In the genomic region with DNA sequence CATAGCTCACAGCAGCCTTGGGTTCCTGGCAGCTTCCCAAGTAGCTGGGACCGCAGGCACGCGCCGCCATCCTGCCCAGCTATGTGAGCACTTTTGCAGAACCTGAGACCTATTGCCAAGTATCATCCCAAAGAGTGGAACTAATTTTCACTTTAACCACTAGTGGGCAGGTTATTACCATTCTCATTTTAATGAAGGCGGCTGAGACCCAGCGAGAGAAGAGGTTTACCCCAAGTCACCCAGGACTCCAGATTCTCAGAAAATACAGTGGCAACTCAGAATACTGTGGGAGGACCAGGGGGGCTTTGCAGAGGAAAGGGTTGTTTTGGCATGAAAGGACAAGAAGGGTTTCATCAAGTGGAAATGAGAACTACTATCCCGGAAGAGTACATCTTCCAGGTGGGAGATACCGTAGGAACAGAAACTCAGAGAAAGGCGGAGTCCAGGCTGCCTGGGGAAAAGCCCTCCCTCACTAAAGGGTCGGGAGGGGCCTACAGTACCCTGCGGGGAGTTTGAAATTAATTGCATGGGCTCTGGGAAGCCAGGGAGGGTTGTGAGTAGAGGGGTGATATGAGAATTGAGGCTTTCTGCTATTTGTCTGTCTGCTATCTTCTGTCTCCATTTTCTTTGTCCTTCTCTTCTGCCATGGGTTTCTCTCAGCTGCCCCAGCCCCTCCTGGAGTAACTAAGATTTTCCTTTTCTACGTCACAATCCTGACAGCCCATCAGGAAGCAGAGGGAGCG, we compare ENCODE assay signal across 1 cellular context.
TF ChIP-seq lines count a peak whose summit lies in the region.

No MANE protein-coding gene starts in this region.

TF ChIP-seq in HEK293, 187 proteins besides CTCF, POLR2A, EP300 and RAD21 (continued from another document and continues in another):
- TF ChIP-seq ZNF791 (tag by site-specific recombination; IDR thresholded peaks at IDR 0.05) (no peak), WT1 (tag by site-specific recombination; IDR thresholded peaks at IDR 0.05) (0 out of 2 replicates have a peak, but pooled peaks have one; percentile 13), ZNF223 (tag by site-specific recombination; IDR thresholded peaks at IDR 0.05) (no peak), SP3 (tag by site-specific recombination; IDR thresholded peaks at IDR 0.05) (0 out of 2 replicates have a peak, but pooled peaks have one; percentile 31), REPIN1 (tag by site-specific recombination; IDR thresholded peaks at IDR 0.05; ENCODE audit: low read depth) (no peak), ZNF335 (tag by site-specific recombination; conservative IDR thresholded peaks at IDR 0.05) (peak; percentile 75), PRDM1 (tag by site-specific recombination; IDR thresholded peaks at IDR 0.05) (peak; percentile 27; the same call in 1 of the 2 replicates), ZNF501 (tag by site-specific recombination; IDR thresholded peaks at IDR 0.05) (peak; percentile 29; the same call in 1 of the 2 replicates), ZSCAN16 (tag by site-specific recombination; IDR thresholded peaks at IDR 0.05) (no peak), OSR2 (tag by site-specific recombination; IDR thresholded peaks at IDR 0.05) (peak; percentile 95), ZBTB21 (tag by site-specific recombination; IDR thresholded peaks at IDR 0.05) (0 out of 2 replicates have a peak, but pooled peaks have one; percentile 12), ZNF133 (tag by site-specific recombination; IDR thresholded peaks at IDR 0.05) (no peak), ZNF248 (tag by site-specific recombination; IDR thresholded peaks at IDR 0.05) (no peak), ZNF221 (tag by site-specific recombination; IDR thresholded peaks at IDR 0.05; ENCODE audit: borderline replicate concordance) (no peak), ZNF701 (tag by site-specific recombination; IDR thresholded peaks at IDR 0.05) (no peak), ZNF677 (tag by site-specific recombination; IDR thresholded peaks at IDR 0.05) (no peak), SP2 (tag by site-specific recombination; IDR thresholded peaks at IDR 0.05) (peak; percentile 39), ZNF837 (tag by site-specific recombination; IDR thresholded peaks at IDR 0.05) (no peak), ZIC2 (tag by site-specific recombination; IDR thresholded peaks at IDR 0.05) (no peak), ZNF324 (tag by site-specific recombination; IDR thresholded peaks at IDR 0.05) (peak; percentile 49; the same call in 1 of the 2 replicates), ZNF561 (tag by site-specific recombination; IDR thresholded peaks at IDR 0.05; ENCODE audit: borderline replicate concordance) (no peak), ZNF596 (tag by site-specific recombination; IDR thresholded peaks at IDR 0.05) (no peak), ZNF138 (tag by site-specific recombination; IDR thresholded peaks at IDR 0.05; ENCODE audit: borderline replicate concordance) (no peak), ZFHX2 (tag by site-specific recombination; conservative IDR thresholded peaks at IDR 0.05) (peak; percentile 51), SP7 (tag by site-specific recombination; IDR thresholded peaks at IDR 0.05) (peak; percentile 76), ZBTB17 (tag by site-specific recombination; IDR thresholded peaks at IDR 0.05) (peak; percentile 94), ZFP37 (tag by site-specific recombination; IDR thresholded peaks at IDR 0.05) (0 out of 2 replicates have a peak, but pooled peaks have one; percentile 52)
- TF ChIP-seq, protein P1, sequence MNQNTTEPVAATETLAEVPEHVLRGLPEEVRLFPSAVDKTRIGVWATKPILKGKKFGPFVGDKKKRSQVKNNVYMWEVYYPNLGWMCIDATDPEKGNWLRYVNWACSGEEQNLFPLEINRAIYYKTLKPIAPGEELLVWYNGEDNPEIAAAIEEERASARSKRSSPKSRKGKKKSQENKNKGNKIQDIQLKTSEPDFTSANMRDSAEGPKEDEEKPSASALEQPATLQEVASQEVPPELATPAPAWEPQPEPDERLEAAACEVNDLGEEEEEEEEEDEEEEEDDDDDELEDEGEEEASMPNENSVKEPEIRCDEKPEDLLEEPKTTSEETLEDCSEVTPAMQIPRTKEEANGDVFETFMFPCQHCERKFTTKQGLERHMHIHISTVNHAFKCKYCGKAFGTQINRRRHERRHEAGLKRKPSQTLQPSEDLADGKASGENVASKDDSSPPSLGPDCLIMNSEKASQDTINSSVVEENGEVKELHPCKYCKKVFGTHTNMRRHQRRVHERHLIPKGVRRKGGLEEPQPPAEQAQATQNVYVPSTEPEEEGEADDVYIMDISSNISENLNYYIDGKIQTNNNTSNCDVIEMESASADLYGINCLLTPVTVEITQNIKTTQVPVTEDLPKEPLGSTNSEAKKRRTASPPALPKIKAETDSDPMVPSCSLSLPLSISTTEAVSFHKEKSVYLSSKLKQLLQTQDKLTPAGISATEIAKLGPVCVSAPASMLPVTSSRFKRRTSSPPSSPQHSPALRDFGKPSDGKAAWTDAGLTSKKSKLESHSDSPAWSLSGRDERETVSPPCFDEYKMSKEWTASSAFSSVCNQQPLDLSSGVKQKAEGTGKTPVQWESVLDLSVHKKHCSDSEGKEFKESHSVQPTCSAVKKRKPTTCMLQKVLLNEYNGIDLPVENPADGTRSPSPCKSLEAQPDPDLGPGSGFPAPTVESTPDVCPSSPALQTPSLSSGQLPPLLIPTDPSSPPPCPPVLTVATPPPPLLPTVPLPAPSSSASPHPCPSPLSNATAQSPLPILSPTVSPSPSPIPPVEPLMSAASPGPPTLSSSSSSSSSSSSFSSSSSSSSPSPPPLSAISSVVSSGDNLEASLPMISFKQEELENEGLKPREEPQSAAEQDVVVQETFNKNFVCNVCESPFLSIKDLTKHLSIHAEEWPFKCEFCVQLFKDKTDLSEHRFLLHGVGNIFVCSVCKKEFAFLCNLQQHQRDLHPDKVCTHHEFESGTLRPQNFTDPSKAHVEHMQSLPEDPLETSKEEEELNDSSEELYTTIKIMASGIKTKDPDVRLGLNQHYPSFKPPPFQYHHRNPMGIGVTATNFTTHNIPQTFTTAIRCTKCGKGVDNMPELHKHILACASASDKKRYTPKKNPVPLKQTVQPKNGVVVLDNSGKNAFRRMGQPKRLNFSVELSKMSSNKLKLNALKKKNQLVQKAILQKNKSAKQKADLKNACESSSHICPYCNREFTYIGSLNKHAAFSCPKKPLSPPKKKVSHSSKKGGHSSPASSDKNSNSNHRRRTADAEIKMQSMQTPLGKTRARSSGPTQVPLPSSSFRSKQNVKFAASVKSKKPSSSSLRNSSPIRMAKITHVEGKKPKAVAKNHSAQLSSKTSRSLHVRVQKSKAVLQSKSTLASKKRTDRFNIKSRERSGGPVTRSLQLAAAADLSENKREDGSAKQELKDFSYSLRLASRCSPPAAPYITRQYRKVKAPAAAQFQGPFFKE (tag by site-specific recombination; IDR thresholded peaks at IDR 0.05; ENCODE audit: borderline replicate concordance), result no peak
- TF ChIP-seq, protein P2, sequence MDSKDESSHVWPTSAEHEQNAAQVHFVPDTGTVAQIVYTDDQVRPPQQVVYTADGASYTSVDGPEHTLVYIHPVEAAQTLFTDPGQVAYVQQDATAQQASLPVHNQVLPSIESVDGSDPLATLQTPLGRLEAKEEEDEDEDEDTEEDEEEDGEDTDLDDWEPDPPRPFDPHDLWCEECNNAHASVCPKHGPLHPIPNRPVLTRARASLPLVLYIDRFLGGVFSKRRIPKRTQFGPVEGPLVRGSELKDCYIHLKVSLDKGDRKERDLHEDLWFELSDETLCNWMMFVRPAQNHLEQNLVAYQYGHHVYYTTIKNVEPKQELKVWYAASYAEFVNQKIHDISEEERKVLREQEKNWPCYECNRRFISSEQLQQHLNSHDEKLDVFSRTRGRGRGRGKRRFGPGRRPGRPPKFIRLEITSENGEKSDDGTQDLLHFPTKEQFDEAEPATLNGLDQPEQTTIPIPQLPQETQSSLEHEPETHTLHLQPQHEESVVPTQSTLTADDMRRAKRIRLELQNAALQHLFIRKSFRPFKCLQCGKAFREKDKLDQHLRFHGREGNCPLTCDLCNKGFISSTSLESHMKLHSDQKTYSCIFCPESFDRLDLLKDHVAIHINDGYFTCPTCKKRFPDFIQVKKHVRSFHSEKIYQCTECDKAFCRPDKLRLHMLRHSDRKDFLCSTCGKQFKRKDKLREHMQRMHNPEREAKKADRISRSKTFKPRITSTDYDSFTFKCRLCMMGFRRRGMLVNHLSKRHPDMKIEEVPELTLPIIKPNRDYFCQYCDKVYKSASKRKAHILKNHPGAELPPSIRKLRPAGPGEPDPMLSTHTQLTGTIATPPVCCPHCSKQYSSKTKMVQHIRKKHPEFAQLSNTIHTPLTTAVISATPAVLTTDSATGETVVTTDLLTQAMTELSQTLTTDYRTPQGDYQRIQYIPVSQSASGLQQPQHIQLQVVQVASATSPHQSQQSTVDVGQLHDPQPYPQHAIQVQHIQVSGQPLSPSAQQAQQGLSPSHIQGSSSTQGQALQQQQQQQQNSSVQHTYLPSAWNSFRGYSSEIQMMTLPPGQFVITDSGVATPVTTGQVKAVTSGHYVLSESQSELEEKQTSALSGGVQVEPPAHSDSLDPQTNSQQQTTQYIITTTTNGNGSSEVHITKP (tag by site-specific recombination; IDR thresholded peaks at IDR 0.05), result peak; percentile 92
- TF ChIP-seq, protein P3, sequence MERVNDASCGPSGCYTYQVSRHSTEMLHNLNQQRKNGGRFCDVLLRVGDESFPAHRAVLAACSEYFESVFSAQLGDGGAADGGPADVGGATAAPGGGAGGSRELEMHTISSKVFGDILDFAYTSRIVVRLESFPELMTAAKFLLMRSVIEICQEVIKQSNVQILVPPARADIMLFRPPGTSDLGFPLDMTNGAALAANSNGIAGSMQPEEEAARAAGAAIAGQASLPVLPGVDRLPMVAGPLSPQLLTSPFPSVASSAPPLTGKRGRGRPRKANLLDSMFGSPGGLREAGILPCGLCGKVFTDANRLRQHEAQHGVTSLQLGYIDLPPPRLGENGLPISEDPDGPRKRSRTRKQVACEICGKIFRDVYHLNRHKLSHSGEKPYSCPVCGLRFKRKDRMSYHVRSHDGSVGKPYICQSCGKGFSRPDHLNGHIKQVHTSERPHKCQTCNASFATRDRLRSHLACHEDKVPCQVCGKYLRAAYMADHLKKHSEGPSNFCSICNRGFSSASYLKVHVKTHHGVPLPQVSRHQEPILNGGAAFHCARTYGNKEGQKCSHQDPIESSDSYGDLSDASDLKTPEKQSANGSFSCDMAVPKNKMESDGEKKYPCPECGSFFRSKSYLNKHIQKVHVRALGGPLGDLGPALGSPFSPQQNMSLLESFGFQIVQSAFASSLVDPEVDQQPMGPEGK (tag by site-specific recombination; IDR thresholded peaks at IDR 0.05), result peak; percentile 50; the same call in 1 of the 2 replicates
- TF ChIP-seq, protein P4, sequence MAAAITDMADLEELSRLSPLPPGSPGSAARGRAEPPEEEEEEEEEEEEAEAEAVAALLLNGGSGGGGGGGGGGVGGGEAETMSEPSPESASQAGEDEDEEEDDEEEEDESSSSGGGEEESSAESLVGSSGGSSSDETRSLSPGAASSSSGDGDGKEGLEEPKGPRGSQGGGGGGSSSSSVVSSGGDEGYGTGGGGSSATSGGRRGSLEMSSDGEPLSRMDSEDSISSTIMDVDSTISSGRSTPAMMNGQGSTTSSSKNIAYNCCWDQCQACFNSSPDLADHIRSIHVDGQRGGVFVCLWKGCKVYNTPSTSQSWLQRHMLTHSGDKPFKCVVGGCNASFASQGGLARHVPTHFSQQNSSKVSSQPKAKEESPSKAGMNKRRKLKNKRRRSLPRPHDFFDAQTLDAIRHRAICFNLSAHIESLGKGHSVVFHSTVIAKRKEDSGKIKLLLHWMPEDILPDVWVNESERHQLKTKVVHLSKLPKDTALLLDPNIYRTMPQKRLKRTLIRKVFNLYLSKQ (tag by site-specific recombination; IDR thresholded peaks at IDR 0.05; ENCODE audit: borderline replicate concordance), result no peak
- TF ChIP-seq, protein P5, sequence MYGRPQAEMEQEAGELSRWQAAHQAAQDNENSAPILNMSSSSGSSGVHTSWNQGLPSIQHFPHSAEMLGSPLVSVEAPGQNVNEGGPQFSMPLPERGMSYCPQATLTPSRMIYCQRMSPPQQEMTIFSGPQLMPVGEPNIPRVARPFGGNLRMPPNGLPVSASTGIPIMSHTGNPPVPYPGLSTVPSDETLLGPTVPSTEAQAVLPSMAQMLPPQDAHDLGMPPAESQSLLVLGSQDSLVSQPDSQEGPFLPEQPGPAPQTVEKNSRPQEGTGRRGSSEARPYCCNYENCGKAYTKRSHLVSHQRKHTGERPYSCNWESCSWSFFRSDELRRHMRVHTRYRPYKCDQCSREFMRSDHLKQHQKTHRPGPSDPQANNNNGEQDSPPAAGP (tag by site-specific recombination; IDR thresholded peaks at IDR 0.05), result no peak
- TF ChIP-seq, protein P6, sequence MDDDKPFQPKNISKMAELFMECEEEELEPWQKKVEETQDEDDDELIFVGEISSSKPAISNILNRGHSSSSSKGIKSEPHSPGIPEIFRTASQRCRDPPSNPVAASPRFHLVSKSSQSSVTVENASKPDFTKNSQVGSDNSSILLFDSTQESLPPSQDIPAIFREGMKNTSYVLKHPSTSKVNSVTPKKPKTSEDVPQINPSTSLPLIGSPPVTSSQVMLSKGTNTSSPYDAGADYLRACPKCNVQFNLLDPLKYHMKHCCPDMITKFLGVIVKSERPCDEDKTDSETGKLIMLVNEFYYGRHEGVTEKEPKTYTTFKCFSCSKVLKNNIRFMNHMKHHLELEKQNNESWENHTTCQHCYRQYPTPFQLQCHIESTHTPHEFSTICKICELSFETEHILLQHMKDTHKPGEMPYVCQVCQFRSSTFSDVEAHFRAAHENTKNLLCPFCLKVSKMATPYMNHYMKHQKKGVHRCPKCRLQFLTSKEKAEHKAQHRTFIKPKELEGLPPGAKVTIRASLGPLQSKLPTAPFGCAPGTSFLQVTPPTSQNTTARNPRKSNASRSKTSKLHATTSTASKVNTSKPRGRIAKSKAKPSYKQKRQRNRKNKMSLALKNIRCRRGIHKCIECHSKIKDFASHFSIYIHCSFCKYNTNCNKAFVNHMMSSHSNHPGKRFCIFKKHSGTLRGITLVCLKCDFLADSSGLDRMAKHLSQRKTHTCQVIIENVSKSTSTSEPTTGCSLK (tag by site-specific recombination; IDR thresholded peaks at IDR 0.05), result no peak
- TF ChIP-seq, protein P7, sequence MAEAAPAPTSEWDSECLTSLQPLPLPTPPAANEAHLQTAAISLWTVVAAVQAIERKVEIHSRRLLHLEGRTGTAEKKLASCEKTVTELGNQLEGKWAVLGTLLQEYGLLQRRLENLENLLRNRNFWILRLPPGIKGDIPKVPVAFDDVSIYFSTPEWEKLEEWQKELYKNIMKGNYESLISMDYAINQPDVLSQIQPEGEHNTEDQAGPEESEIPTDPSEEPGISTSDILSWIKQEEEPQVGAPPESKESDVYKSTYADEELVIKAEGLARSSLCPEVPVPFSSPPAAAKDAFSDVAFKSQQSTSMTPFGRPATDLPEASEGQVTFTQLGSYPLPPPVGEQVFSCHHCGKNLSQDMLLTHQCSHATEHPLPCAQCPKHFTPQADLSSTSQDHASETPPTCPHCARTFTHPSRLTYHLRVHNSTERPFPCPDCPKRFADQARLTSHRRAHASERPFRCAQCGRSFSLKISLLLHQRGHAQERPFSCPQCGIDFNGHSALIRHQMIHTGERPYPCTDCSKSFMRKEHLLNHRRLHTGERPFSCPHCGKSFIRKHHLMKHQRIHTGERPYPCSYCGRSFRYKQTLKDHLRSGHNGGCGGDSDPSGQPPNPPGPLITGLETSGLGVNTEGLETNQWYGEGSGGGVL (tag by site-specific recombination; IDR thresholded peaks at IDR 0.05), result no peak
- TF ChIP-seq, protein P8, sequence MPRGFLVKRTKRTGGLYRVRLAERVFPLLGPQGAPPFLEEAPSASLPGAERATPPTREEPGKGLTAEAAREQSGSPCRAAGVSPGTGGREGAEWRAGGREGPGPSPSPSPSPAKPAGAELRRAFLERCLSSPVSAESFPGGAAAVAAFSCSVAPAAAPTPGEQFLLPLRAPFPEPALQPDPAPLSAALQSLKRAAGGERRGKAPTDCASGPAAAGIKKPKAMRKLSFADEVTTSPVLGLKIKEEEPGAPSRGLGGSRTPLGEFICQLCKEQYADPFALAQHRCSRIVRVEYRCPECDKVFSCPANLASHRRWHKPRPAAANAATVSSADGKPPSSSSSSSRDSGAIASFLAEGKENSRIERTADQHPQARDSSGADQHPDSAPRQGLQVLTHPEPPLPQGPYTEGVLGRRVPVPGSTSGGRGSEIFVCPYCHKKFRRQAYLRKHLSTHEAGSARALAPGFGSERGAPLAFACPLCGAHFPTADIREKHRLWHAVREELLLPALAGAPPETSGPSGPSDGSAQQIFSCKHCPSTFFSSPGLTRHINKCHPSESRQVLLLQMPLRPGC (tag by site-specific recombination; IDR thresholded peaks at IDR 0.05), result peak; percentile 76
